10 cellular contexts compared by ENCODE assay signal in genomic region chr7:100091411-100092181, GRCh38. TPM values are rescaled to one million over a fixed set of nuclear protein-coding genes. Genes with fewer than 3 reads are reported as not detected.
A peak's percentile ranks its signal among the peaks of the same experiment; 100 is the strongest.
DNase-seq lines count a peak whose midpoint lies in the region; ATAC-seq, FAIRE-seq and TF ChIP-seq lines count a peak whose summit lies in the region.
"Had no signal": no experiment of that assay in that cellular context is flagged by ENCODE, and none has a peak within 500 bp of the region (broad histone marks: within the 10 kb centered on the region; RNA-seq: fewer than 3 reads in every experiment).

No MANE protein-coding gene starts in this region.

- no peaks in the 10 kb centered on the region for H3K27me3 Mint-ChIP-seq in activated T-cell treated with anti-CD3 and anti-CD28 coated beads, Interleukin-2, amount 50 U/mL, for 4 hours (ENCODE audit: low read depth)

- H3K4me3 Mint-ChIP-seq in activated T-cell treated with anti-CD3 and anti-CD28 coated beads, Interleukin-2, amount 50 U/mL, for 4 hours, result peak overlapping the region; percentile 23

- FAIRE-seq in D721Med (lab: Jason Lieb, UNC), result no peak

- H3K4me2 ChIP-seq in mesenchymal stem cell (ENCODE audit: low read length, poor library complexity, severe bottlenecking), result no peak overlapping the region

- no peak overlapping the region for H2BK120ac ChIP-seq in mesenchymal stem cell (ENCODE audit: low read depth, low read length)

- H3K23ac ChIP-seq in mesenchymal stem cell (ENCODE audit: low read length in 2 of 2), result peak overlapping the region in 1 of 2 experiments; percentile 68

- peaks cover 38% of the 10 kb centered on the region for H3K36me3 Mint-ChIP-seq in activated T-cell treated with anti-CD3 and anti-CD28 coated beads, Interleukin-2, amount 50 U/mL, for 4 hours (ENCODE audit: insufficient read depth)

- H2BK12ac ChIP-seq in mesenchymal stem cell (ENCODE audit: low read length in 2 of 2), result no peak overlapping the region

- peaks cover 25% of the 10 kb centered on the region for H3K79me1 ChIP-seq in mesenchymal stem cell (replicated peaks; ENCODE audit: low read length, poor library complexity, severe bottlenecking)

- H3K4me1 ChIP-seq in mesenchymal stem cell (ENCODE audit: control insufficient read depth, insufficient read depth, low read depth, low read length), result peaks cover 8% of the 10 kb centered on the region

- no peak overlapping the region for H2AFZ ChIP-seq in mesenchymal stem cell (ENCODE audit: low read depth, low read length)

- peaks cover 20% of the 10 kb centered on the region for H3K4me1 Mint-ChIP-seq in activated T-cell treated with anti-CD3 and anti-CD28 coated beads, Interleukin-2, amount 50 U/mL, for 4 hours (ENCODE audit: low read depth)

- no peak overlapping the region for H3K27ac ChIP-seq in mesenchymal stem cell (ENCODE audit: low read length, poor library complexity, severe bottlenecking)
- H3K27ac ChIP-seq: spleen had no signal

- no peak overlapping the region for H2AK5ac ChIP-seq in mesenchymal stem cell (ENCODE audit: low read length, severe bottlenecking)

- no peak overlapping the region for H4K8ac ChIP-seq in mesenchymal stem cell (ENCODE audit: low read length)

- no peak overlapping the region for H2BK5ac ChIP-seq in mesenchymal stem cell (ENCODE audit: low read depth, low read length, poor library complexity, severe bottlenecking)

- peaks cover 54 to 64% of the 10 kb centered on the region in 2 experiments for H3K36me3 ChIP-seq in mesenchymal stem cell (ENCODE audit: control insufficient read depth in 1 of 2, insufficient read depth in 2 of 2, low read depth in 1 of 2, low read length in 2 of 2)

- DNase-seq in NCI-H1417 (lab: John Stamatoyannopoulos, UW) (peak in 2 of 3 experiments; percentile 46 to 67), NCI-H1417 treated with DMSO at 0.1 percent for 48 hours (lab: John Stamatoyannopoulos, UW) (no peak), HFF-Myc (ENCODE audit: extremely low read depth, low read depth) (no peak), mesenchymal stem cell (peak; percentile 54), D721Med (ENCODE audit: insufficient read length, low spot score) (no peak), NCI-H774 (lab: John Stamatoyannopoulos, UW) (no peak)
- no peak for DNase-seq in activated T-cell treated with anti-CD3 and anti-CD28 coated beads, Interleukin-2, amount 50 U/mL, for 4 hours
- DNase-seq: spleen had no signal

- 64% methylated on average over 19 of the region's 19 CpGs for whole genome bisulfite sequencing in mesenchymal stem cell

- H4K91ac ChIP-seq in mesenchymal stem cell (ENCODE audit: low read length), result no peak overlapping the region

- H3K14ac ChIP-seq in mesenchymal stem cell (ENCODE audit: low read length in 2 of 2), result no peak overlapping the region

- H3K9me3 ChIP-seq in mesenchymal stem cell (ENCODE audit: control insufficient read depth, low read length), result no peaks in the 10 kb centered on the region
- H3K9me3 ChIP-seq: spleen had no signal

- no peaks in the 10 kb centered on the region for H3K27me3 ChIP-seq in mesenchymal stem cell (ENCODE audit: control insufficient read depth in 1 of 2, insufficient read depth in 1 of 2, low read length in 2 of 2)
- H3K27me3 ChIP-seq: spleen had no signal

- peak overlapping the region in 1 of 2 experiments; percentile 32 for H3K4ac ChIP-seq in mesenchymal stem cell (ENCODE audit: low read depth in 1 of 2, low read length in 2 of 2)

- no peak overlapping the region for H3K9ac ChIP-seq in mesenchymal stem cell (ENCODE audit: low read length)

- H3K9me3 Mint-ChIP-seq in activated T-cell treated with anti-CD3 and anti-CD28 coated beads, Interleukin-2, amount 50 U/mL, for 4 hours, result no peaks in the 10 kb centered on the region

- TF ChIP-seq CTCF in HFF-Myc (IDR thresholded peaks at IDR 0.05; ENCODE audit: low read depth, low read length, missing control alignments), result peak; percentile 31
- no peak for TF ChIP-seq CTCF in D721Med (IDR thresholded peaks at IDR 0.05; ENCODE audit: insufficient read depth, missing control alignments)

- H3K4me3 ChIP-seq in HFF-Myc (replicated peaks; ENCODE audit: low read depth, low read length) (no peak overlapping the region), mesenchymal stem cell (ENCODE audit: insufficient read depth in 1 of 2, low read depth in 1 of 2, low read length in 2 of 2) (no peak overlapping the region)
- H3K4me3 ChIP-seq: spleen had no signal

- peak; percentile 5 to 8 for ATAC-seq in activated T-cell treated with anti-CD3 and anti-CD28 coated beads, Interleukin-2, amount 50 U/mL, for 4 hours
- no peak for ATAC-seq in HG02623 (IDR thresholded peaks at IDR 0.05; ENCODE audit: unreplicated experiment)
- ATAC-seq: Right ventricle myocardium inferior had no signal

- peak overlapping the region; percentile 68 for H2BK15ac ChIP-seq in mesenchymal stem cell (ENCODE audit: low read depth, poor library complexity, severe bottlenecking)

- no peak overlapping the region for H3K18ac ChIP-seq in mesenchymal stem cell (ENCODE audit: low read depth in 1 of 2, low read length in 2 of 2)

RNA-seq across cellular contexts. Expression of gene COPS6, which starts 2.8 kb away (rescaled TPM):
- 100 to 1,000 TPM; 105 to 120 (median 112) TPM for total RNA-seq in activated T-cell treated with anti-CD3 and anti-CD28 coated beads, Interleukin-2, amount 50 U/mL, for 4 hours
- 239 TPM for polyA plus RNA-seq in mesenchymal stem cell (2013, experiment 1 of 2)
- polyA plus RNA-seq in mesenchymal stem cell (2013, experiment 2 of 2), result 239 TPM

RNA-seq across cellular contexts. Expression of gene MCM7, which starts 9.6 kb away (rescaled TPM):
- total RNA-seq in activated T-cell treated with anti-CD3 and anti-CD28 coated beads, Interleukin-2, amount 50 U/mL, for 4 hours, result 100 to 1,000 TPM; 471 to 592 (median 521) TPM
- 37.4 TPM for polyA plus RNA-seq in mesenchymal stem cell (2013, experiment 1 of 2)
- polyA plus RNA-seq in mesenchymal stem cell (2013, experiment 2 of 2), result 35.4 TPM

RNA-seq across cellular contexts. Expression of gene AP4M1, which starts 9.8 kb away (rescaled TPM):
- total RNA-seq in activated T-cell treated with anti-CD3 and anti-CD28 coated beads, Interleukin-2, amount 50 U/mL, for 4 hours, result 10 to 100 TPM; 13.4 to 16.0 (median 16.0) TPM
- polyA plus RNA-seq in mesenchymal stem cell (2013, experiment 1 of 2), result 28.0 TPM
- 25.3 TPM for polyA plus RNA-seq in mesenchymal stem cell (2013, experiment 2 of 2)

RNA-seq across cellular contexts. Expression of gene ZNF3, which starts 10.1 kb away (rescaled TPM):
- total RNA-seq in activated T-cell treated with anti-CD3 and anti-CD28 coated beads, Interleukin-2, amount 50 U/mL, for 4 hours, result 10 to 100 TPM; 18.8 to 21.8 (median 21.6) TPM
- 27.8 TPM for polyA plus RNA-seq in mesenchymal stem cell (2013, experiment 1 of 2)
- polyA plus RNA-seq in mesenchymal stem cell (2013, experiment 2 of 2), result 28.1 TPM

RNA-seq across cellular contexts. Expression of gene TAF6, which starts 27.6 kb away (rescaled TPM):
- 10 to 100 TPM; 67.3 to 74.2 (median 72.9) TPM for total RNA-seq in activated T-cell treated with anti-CD3 and anti-CD28 coated beads, Interleukin-2, amount 50 U/mL, for 4 hours
- polyA plus RNA-seq in mesenchymal stem cell (2013, experiment 1 of 2), result 56.7 TPM
- polyA plus RNA-seq in mesenchymal stem cell (2013, experiment 2 of 2), result 55.4 TPM

Comparison
In these comparisons a context has a peak if more than half of its experiments do, and no peak if none do; other contexts are left out.
1. DNase-seq: peak in NCI-H1417 (2 of 3) and mesenchymal stem cell (single experiment); none in NCI-H1417 treated with DMSO at 0.1 percent for 48 hours (single experiment), HFF-Myc (single experiment), activated T-cell treated with anti-CD3 and anti-CD28 coated beads, Interleukin-2, amount 50 U/mL, for 4 hours (single experiment), D721Med (single experiment) and NCI-H774 (single experiment).